Comparison of ENCODE assay signal across 1 cellular context in genomic region chr12:132561784-132562156, GRCh38.
TF ChIP-seq lines count a peak whose summit lies in the region.

No MANE protein-coding gene starts in this region.

TF ChIP-seq in H1, 55 proteins besides CTCF, POLR2A, EP300 and RAD21 (continued from another document):
- TF ChIP-seq E2F6 (IDR thresholded peaks at IDR 0.05) = no peak
- TF ChIP-seq YY1 (IDR thresholded peaks at IDR 0.05; ENCODE audit: low read depth, low read length) = no peak
- TF ChIP-seq SP2 (IDR thresholded peaks at IDR 0.05; ENCODE audit: low read length) = no peak
- no peak for TF ChIP-seq TBP (IDR thresholded peaks at IDR 0.05; ENCODE audit: low read depth, low read length)
- no peak for TF ChIP-seq CHD7 (IDR thresholded peaks at IDR 0.05; ENCODE audit: insufficient replicate concordance, low read length)
TF ChIP-seq in H1: peak in this region for 2.
